ENCODE assay signal across 8 cellular contexts in genomic region chr2:179049203-179049545, GRCh38. TPM values are rescaled to one million over a fixed set of nuclear protein-coding genes. Genes with fewer than 3 reads are reported as not detected.
DNase-seq lines count a peak whose midpoint lies in the region; ATAC-seq and TF ChIP-seq lines count a peak whose summit lies in the region.

No MANE protein-coding gene starts in this region.

- H3K4me3 Mint-ChIP-seq in activated CD4-positive, alpha-beta T cell treated with anti-CD3 and anti-CD28 coated beads for 36 hours: peak overlapping the region; percentile 78

- H3K36me3 ChIP-seq in effector memory CD4-positive, alpha-beta T cell (ENCODE audit: control insufficient read depth, insufficient read depth, low read length): no peaks in the 10 kb centered on the region
- no peaks in the 10 kb centered on the region for H3K36me3 ChIP-seq in testis (ENCODE audit: low read depth, missing control alignments)

- H3K27ac ChIP-seq in effector memory CD4-positive, alpha-beta T cell (ENCODE audit: insufficient read depth, low read length, poor library complexity, severe bottlenecking): no peak overlapping the region
- peak overlapping the region; percentile 59 to 72 for H3K27ac ChIP-seq in testis

- no peaks in the 10 kb centered on the region for H3K4me1 ChIP-seq in effector memory CD4-positive, alpha-beta T cell (ENCODE audit: control insufficient read depth, insufficient read depth, low read length, poor library complexity, severe bottlenecking)
- H3K4me1 ChIP-seq in testis: peaks cover 21% of the 10 kb centered on the region

- H3K36me3 Mint-ChIP-seq in activated CD4-positive, alpha-beta T cell treated with anti-CD3 and anti-CD28 coated beads for 36 hours (ENCODE audit: low read depth): peaks cover 10% of the 10 kb centered on the region

- H3K27me3 ChIP-seq in effector memory CD4-positive, alpha-beta T cell (replicated peaks; ENCODE audit: control insufficient read depth, insufficient read depth, low read length, poor library complexity, severe bottlenecking): no peaks in the 10 kb centered on the region
- H3K27me3 ChIP-seq in testis: no peaks in the 10 kb centered on the region

- no peaks in the 10 kb centered on the region for H3K9me3 ChIP-seq in effector memory CD4-positive, alpha-beta T cell (ENCODE audit: control insufficient read depth, low read length)
- H3K9me3 ChIP-seq in testis: no peaks in the 10 kb centered on the region

- TF ChIP-seq CTCF in testis (IDR thresholded peaks at IDR 0.05): no peak

- no peaks in the 10 kb centered on the region for H3K27me3 Mint-ChIP-seq in activated CD4-positive, alpha-beta T cell treated with anti-CD3 and anti-CD28 coated beads for 36 hours

- TF ChIP-seq POLR2A in testis (IDR thresholded peaks at IDR 0.05): no peak

- peak overlapping the region; percentile 16 for H3K4me3 ChIP-seq in effector memory CD4-positive, alpha-beta T cell (ENCODE audit: insufficient read depth, low read depth, low read length, poor library complexity, severe bottlenecking)
- peak overlapping the region in 1 of 2 donors; percentile 15 for H3K4me3 ChIP-seq in testis

- ATAC-seq in activated CD4-positive, alpha-beta T cell treated with anti-CD3 and anti-CD28 coated beads for 36 hours: peak; percentile 65
- ATAC-seq in HG03135 (IDR thresholded peaks at IDR 0.05; ENCODE audit: unreplicated experiment): peak; percentile 38

- intact Hi-C loops in activated CD4-positive, alpha-beta T cell treated with anti-CD3 and anti-CD28 coated beads for 36 hours (cut with DNase I, micrococcal nuclease): loop anchor here in 1 of 2 experiments (2.0 kb wide), 1 partner anchor 16 kb away; no protein-coding TSS in a partner anchor
- intact Hi-C loops in testis (cut with DNase I; ENCODE audit: low total_unique reads): no loop called here

- WGBS in testis, 2 donors: 51 to 68% methylated on average over 4 of the region's 4 CpGs

- peak overlapping the region; percentile 85 for H3K27ac Mint-ChIP-seq in activated CD4-positive, alpha-beta T cell treated with anti-CD3 and anti-CD28 coated beads for 36 hours

- POLR2A ChIA-PET in activated CD4-positive, alpha-beta T cell treated with anti-CD3 and anti-CD28 coated beads for 36 hours (lab: Charles Lee): interaction anchor here (0.7 to 1.2 kb wide), 2 partner anchors 17 to 18 kb away, joined by 3 to 4 read pairs; no protein-coding TSS in a partner anchor

- CTCF ChIA-PET in activated CD4-positive, alpha-beta T cell treated with anti-CD3 and anti-CD28 coated beads for 36 hours (lab: Charles Lee): interaction anchor here (0.8 to 1.3 kb wide), 2 partner anchors 30 to 76 kb away, joined by 3 to 5 read pairs; no protein-coding TSS in a partner anchor

- peak; percentile 28 for DNase-seq in activated CD4-positive, alpha-beta T cell treated with anti-CD3 and anti-CD28 coated beads for 36 hours
- no peak for DNase-seq in activated CD4-positive, alpha-beta T cell treated with anti-CD3 and anti-CD28 coated beads, Interleukin-2, amount 50 U/mL, for 1 hour
- no peak for DNase-seq in effector memory CD4-positive, alpha-beta T cell
- DNase-seq in testis (no peak), DMS 273 treated with DMSO at 0.1 percent for 48 hours (lab: John Stamatoyannopoulos, UW) (no peak), DMS79 treated with DMSO at 0.1 percent for 48 hours (lab: John Stamatoyannopoulos, UW) (no peak)
- no peak for DNase-seq in activated CD4-positive, alpha-beta T cell treated with anti-CD3 and anti-CD28 coated beads for 4 hours

- peaks cover 55% of the 10 kb centered on the region for H3K4me1 Mint-ChIP-seq in activated CD4-positive, alpha-beta T cell treated with anti-CD3 and anti-CD28 coated beads for 36 hours

- H3K9me3 Mint-ChIP-seq in activated CD4-positive, alpha-beta T cell treated with anti-CD3 and anti-CD28 coated beads for 36 hours (ENCODE audit: low read depth): no peaks in the 10 kb centered on the region

RNA-seq across cellular contexts. Expression of gene CCDC141, which starts 0.8 kb away (rescaled TPM):
- total RNA-seq in activated CD4-positive, alpha-beta T cell treated with anti-CD3 and anti-CD28 coated beads for 36 hours: 1 to 10 TPM; 2.6 to 4.3 TPM
- total RNA-seq in testis: 10 to 100 TPM; 17.8 to 25.9 TPM
- 2.2 TPM for polyA plus RNA-seq in testis (ENCODE audit: insufficient read depth, low read depth, low replicate concordance)
